8 cellular contexts compared by ENCODE assay signal in the genomic region with DNA sequence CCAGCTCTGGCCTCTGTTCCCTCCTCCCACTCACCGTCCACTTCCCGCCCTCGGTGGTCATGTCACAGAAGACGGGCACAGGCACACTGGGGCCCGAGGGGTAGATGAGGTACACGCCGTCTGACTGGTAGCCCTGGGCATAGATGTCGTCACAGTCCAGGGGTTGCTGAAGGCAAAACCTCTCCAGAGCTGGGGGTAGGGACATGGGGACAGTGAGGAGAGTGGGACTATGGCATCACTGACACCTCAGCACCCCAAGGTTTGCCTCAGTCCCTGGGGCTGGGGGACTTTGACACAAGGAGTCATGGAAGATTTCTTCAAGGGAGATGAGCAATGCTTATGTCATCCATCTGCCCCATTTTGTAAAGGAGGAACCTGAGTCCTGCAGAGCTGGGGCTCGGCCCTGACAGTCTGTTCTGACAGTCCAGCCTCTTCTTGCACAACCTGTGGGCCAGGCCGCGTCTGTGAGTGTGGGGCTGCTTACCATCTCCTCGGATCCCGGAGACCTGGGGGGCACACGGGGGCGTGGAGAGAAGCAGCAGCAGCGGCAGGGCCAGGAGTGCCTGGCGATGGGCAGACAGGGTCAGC. TPM values are rescaled to one million over a fixed set of nuclear protein-coding genes. Genes with fewer than 3 reads are reported as not detected.
DNase-seq lines count a peak whose midpoint lies in the region; ATAC-seq and TF ChIP-seq lines count a peak whose summit lies in the region.

No MANE protein-coding gene starts in this region.

- H3K4me1 Mint-ChIP-seq in chondrocyte (ENCODE audit: low read depth): peaks cover 83% of the 10 kb centered on the region
- H3K4me1 Mint-ChIP-seq in mesothelial cell of epicardium: peaks cover 67% of the 10 kb centered on the region
- peaks cover 7% of the 10 kb centered on the region for H3K4me1 Mint-ChIP-seq in activated CD4-positive, alpha-beta T cell treated with anti-CD3 and anti-CD28 coated beads, Interleukin-2, amount 10 ng/mL, durations not matched to agents 7 days and 5 days

- H3K4me3 ChIP-seq in A673 (ENCODE audit: low read depth, low read length, poor library complexity, severe bottlenecking) (peak overlapping the region; percentile 54), MG63 (no peak overlapping the region)

- CTCF ChIA-PET in A673 (lab: Charles Lee): interaction anchor here (1.6 kb wide), 1 partner anchor 24 kb away, joined by 7 read pairs; the partner anchor contains the start of gene B9D1
- CTCF ChIA-PET in activated CD4-positive, alpha-beta T cell treated with anti-CD3 and anti-CD28 coated beads, Interleukin-2, amount 10 ng/mL, durations not matched to agents 7 days and 5 days (lab: Charles Lee): interaction anchor here (1.8 to 2.0 kb wide), 2 partner anchors 8 to 24 kb away, joined by 7 to 9 read pairs; partner anchors contain the start of genes B9D1 and MAPK7

- H3K4me3 Mint-ChIP-seq in chondrocyte (ENCODE audit: unreplicated experiment): peak overlapping the region; percentile 78
- peak overlapping the region; percentile 75 for H3K4me3 Mint-ChIP-seq in mesothelial cell of epicardium
- no peak overlapping the region for H3K4me3 Mint-ChIP-seq in activated CD4-positive, alpha-beta T cell treated with anti-CD3 and anti-CD28 coated beads, Interleukin-2, amount 10 ng/mL, durations not matched to agents 7 days and 5 days

- POLR2A ChIA-PET in A673 (lab: Charles Lee; ENCODE audit: low non-redundant PET): interaction anchor here (1.4 kb wide), 1 partner anchor 9 kb away, joined by 8 read pairs; the partner anchor contains the start of gene MAPK7
- POLR2A ChIA-PET in activated CD4-positive, alpha-beta T cell treated with anti-CD3 and anti-CD28 coated beads, Interleukin-2, amount 10 ng/mL, durations not matched to agents 7 days and 5 days (lab: Charles Lee): no interaction called here

- H3K36me3 ChIP-seq in A673 (ENCODE audit: insufficient read depth, low read length, poor library complexity, severe bottlenecking) (peaks cover 41% of the 10 kb centered on the region), MG63 (peaks cover under 1% of the 10 kb centered on the region)

- in situ Hi-C loops in GM13976 (cut with MboI; ENCODE audit: low sequenced_read_pairs, unreplicated experiment): no loop called here

- H3K27ac ChIP-seq in A673 (ENCODE audit: low read depth, low read length, poor library complexity, severe bottlenecking): peak overlapping the region; percentile 93

- intact Hi-C loops in A673 (cut with micrococcal nuclease; ENCODE audit: unreplicated experiment): no loop called here

- BruUV-seq in A673 (replicated peaks; lab: Mats Ljungman, UMichigan): no TSS peak

- H3K4me1 ChIP-seq in A673 (ENCODE audit: insufficient read depth, low read length, poor library complexity, severe bottlenecking): peaks cover 63% of the 10 kb centered on the region

- ATAC-seq in GM19351 (IDR thresholded peaks at IDR 0.05; ENCODE audit: unreplicated experiment): no peak

- H3K27ac Mint-ChIP-seq in chondrocyte (ENCODE audit: unreplicated experiment): peak overlapping the region; percentile 99
- peak overlapping the region; percentile 93 for H3K27ac Mint-ChIP-seq in mesothelial cell of epicardium
- no peak overlapping the region for H3K27ac Mint-ChIP-seq in activated CD4-positive, alpha-beta T cell treated with anti-CD3 and anti-CD28 coated beads, Interleukin-2, amount 10 ng/mL, durations not matched to agents 7 days and 5 days

- H3K9me3 Mint-ChIP-seq in chondrocyte (ENCODE audit: low read depth): no peaks in the 10 kb centered on the region
- H3K9me3 Mint-ChIP-seq in mesothelial cell of epicardium: no peaks in the 10 kb centered on the region
- H3K9me3 Mint-ChIP-seq in activated CD4-positive, alpha-beta T cell treated with anti-CD3 and anti-CD28 coated beads, Interleukin-2, amount 10 ng/mL, durations not matched to agents 7 days and 5 days: no peaks in the 10 kb centered on the region

- H3K27me3 ChIP-seq in A673 (replicated peaks; ENCODE audit: insufficient read depth, low read depth, low read length, poor library complexity) (no peaks in the 10 kb centered on the region), MG63 (no peaks in the 10 kb centered on the region)

- DNase-seq in A673 (ENCODE audit: low spot score) (peak; percentile 44), MG63 (peak; percentile 69), chondrocyte (ENCODE audit: low spot score) (peak; percentile 92), mesothelial cell of epicardium (ENCODE audit: low spot score in 2 of 2, unreplicated experiment in 2 of 2) (no peak), middle frontal gyrus (ENCODE audit: extremely low spot score, low spot score) (no peak), GM13976 (ENCODE audit: low spot score) (no peak)
- no peak for DNase-seq in activated CD4-positive, alpha-beta T cell treated with anti-CD3 and anti-CD28 coated beads, Interleukin-2, amount 10 ng/mL, durations not matched to agents 7 days and 5 days

- H3K36me3 Mint-ChIP-seq in chondrocyte (ENCODE audit: low read depth) (peaks cover 13% of the 10 kb centered on the region), mesothelial cell of epicardium (peaks cover 10% of the 10 kb centered on the region)
- peaks cover 18% of the 10 kb centered on the region for H3K36me3 Mint-ChIP-seq in activated CD4-positive, alpha-beta T cell treated with anti-CD3 and anti-CD28 coated beads, Interleukin-2, amount 10 ng/mL, durations not matched to agents 7 days and 5 days (ENCODE audit: low read depth)

- H3K27me3 Mint-ChIP-seq in chondrocyte (ENCODE audit: low read depth) (no peaks in the 10 kb centered on the region), mesothelial cell of epicardium (ENCODE audit: low read depth) (no peaks in the 10 kb centered on the region)
- peaks cover 11% of the 10 kb centered on the region for H3K27me3 Mint-ChIP-seq in activated CD4-positive, alpha-beta T cell treated with anti-CD3 and anti-CD28 coated beads, Interleukin-2, amount 10 ng/mL, durations not matched to agents 7 days and 5 days

- H3K9me3 ChIP-seq in A673 (ENCODE audit: low read depth, low read length, poor library complexity, severe bottlenecking) (no peaks in the 10 kb centered on the region), MG63 (no peaks in the 10 kb centered on the region)

- TF ChIP-seq CTCF in A673 (conservative IDR thresholded peaks at IDR 0.05; ENCODE audit: low read depth, low read length) (no peak), chondrocyte (IDR thresholded peaks at IDR 0.05) (no peak), mesothelial cell of epicardium (IDR thresholded peaks at IDR 0.05; ENCODE audit: unreplicated experiment) (no peak), GM13976 (IDR thresholded peaks at IDR 0.05; ENCODE audit: borderline replicate concordance, control extremely low read depth, extremely low read depth, insufficient read depth, missing control alignments) (no peak)

RNA-seq across cellular contexts. Expression of gene MFAP4, which starts 0.6 kb away (rescaled TPM):
- total RNA-seq in A673 (2021): 60.9 and 92.7 TPM in 2 replicates
- 3.2 and 4.3 TPM in 2 replicates for total RNA-seq in MG63 (2014; rRNA removed; shearing (Covaris generic); ENCODE audit: low replicate concordance)
- total RNA-seq in chondrocyte: 307 to 312 TPM (median 310 TPM) in 3 replicates
- total RNA-seq in mesothelial cell of epicardium: 194 to 213 TPM (median 210 TPM) in 3 replicates
- not detected for total RNA-seq in activated CD4-positive, alpha-beta T cell treated with anti-CD3 and anti-CD28 coated beads, Interleukin-2, amount 10 ng/mL, durations not matched to agents 7 days and 5 days

RNA-seq across cellular contexts. Expression of gene MAPK7, which starts 8.1 kb away (rescaled TPM):
- total RNA-seq in A673 (2021) (40.0 and 55.8 TPM in 2 replicates), chondrocyte (50.0 to 53.6 TPM (median 52.3 TPM) in 3 replicates), mesothelial cell of epicardium (46.0 to 49.0 TPM (median 47.6 TPM) in 3 replicates)
- total RNA-seq in MG63 (2014; rRNA removed; shearing (Covaris generic); ENCODE audit: low replicate concordance): 2.8 and 10.1 TPM in 2 replicates
- 10 to 100 TPM; 37.6 to 46.5 TPM for total RNA-seq in activated CD4-positive, alpha-beta T cell treated with anti-CD3 and anti-CD28 coated beads, Interleukin-2, amount 10 ng/mL, durations not matched to agents 7 days and 5 days

RNA-seq across cellular contexts. Expression of gene B9D1, which starts 23.8 kb away (rescaled TPM):
- 37.0 and 45.2 TPM in 2 replicates for total RNA-seq in A673 (2021)
- total RNA-seq in MG63 (2014; rRNA removed; shearing (Covaris generic); ENCODE audit: low replicate concordance): 14.8 and 30.2 TPM in 2 replicates
- 9.4 to 22.0 TPM (median 9.9 TPM) in 3 replicates for total RNA-seq in chondrocyte
- total RNA-seq in mesothelial cell of epicardium: 20.9 to 26.2 TPM (median 22.2 TPM) in 3 replicates
- 1 to 10 TPM; 1.3 to 1.6 TPM for total RNA-seq in activated CD4-positive, alpha-beta T cell treated with anti-CD3 and anti-CD28 coated beads, Interleukin-2, amount 10 ng/mL, durations not matched to agents 7 days and 5 days

RNA-seq across cellular contexts. Expression of gene RNF112, which starts 24.7 kb away (rescaled TPM):
- total RNA-seq in A673 (2021): 0.09 and 0.57 TPM in 2 replicates
- total RNA-seq in MG63 (2014; rRNA removed; shearing (Covaris generic); ENCODE audit: low replicate concordance): not detected in 2 replicates
- 0.67 to 1.5 TPM (median 1.5 TPM) in 3 replicates for total RNA-seq in chondrocyte
- total RNA-seq in mesothelial cell of epicardium: 2.7 to 4.8 TPM (median 4.2 TPM) in 3 replicates
- under 1 TPM; 0.58 to 0.67 TPM for total RNA-seq in activated CD4-positive, alpha-beta T cell treated with anti-CD3 and anti-CD28 coated beads, Interleukin-2, amount 10 ng/mL, durations not matched to agents 7 days and 5 days

Comparison
In these comparisons a context has a peak if more than half of its experiments do, and no peak if none do; other contexts are left out.
1. DNase-seq: peak in A673 (single experiment), MG63 (single experiment) and chondrocyte (single experiment); none in mesothelial cell of epicardium (0 of 2), middle frontal gyrus (single experiment), activated CD4-positive, alpha-beta T cell treated with anti-CD3 and anti-CD28 coated beads, Interleukin-2, amount 10 ng/mL, durations not matched to agents 7 days and 5 days (single experiment) and GM13976 (single experiment).
2. RNA of gene MFAP4, which starts 0.6 kb away (total RNA-seq): 307 to 312 TPM in chondrocyte, 194 to 213 TPM in mesothelial cell of epicardium and 60.9 to 92.7 TPM in A673; 3.2 to 4.3 TPM in MG63 and not detected in activated CD4-positive, alpha-beta T cell treated with anti-CD3 and anti-CD28 coated beads, Interleukin-2, amount 10 ng/mL, durations not matched to agents 7 days and 5 days; every median in the first group is over 10 times any median in the second.